Comparison of ENCODE assay signal across 1 cellular context in the genomic region with DNA sequence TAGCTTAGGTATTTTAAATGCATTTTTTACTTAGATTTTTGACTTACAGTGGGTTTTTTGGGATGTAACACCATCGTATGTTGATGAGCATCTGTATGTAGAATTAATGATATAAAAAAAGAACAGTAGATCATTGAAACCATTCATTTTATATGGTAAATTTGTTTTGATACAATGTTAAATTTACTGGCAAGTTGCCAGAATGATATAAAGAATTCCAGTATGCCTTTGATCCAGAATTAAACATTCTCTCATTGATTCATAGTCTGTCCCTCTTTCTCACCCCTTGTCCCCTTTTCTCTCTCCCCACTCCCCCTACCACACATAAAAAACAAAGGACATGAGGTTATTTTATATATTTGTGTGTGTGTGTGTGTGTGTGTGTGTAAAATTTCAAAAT.
TF ChIP-seq lines count a peak whose summit lies in the region.

No MANE protein-coding gene starts in this region.

TF ChIP-seq in GM23338, 12 proteins besides CTCF, POLR2A, EP300 and RAD21 (continued from another document):
- TF ChIP-seq POLR2AphosphoS5 (IDR thresholded peaks at IDR 0.05; ENCODE audit: low read depth) (no peak), ZNF114 (CRISPR knock-in tag; IDR thresholded peaks at IDR 0.05) (no peak), NANOG (IDR thresholded peaks at IDR 0.05; ENCODE audit: borderline replicate concordance) (no peak), EZH2 (IDR thresholded peaks at IDR 0.05; ENCODE audit: low read depth, unreplicated experiment) (no peak), STAT1 (IDR thresholded peaks at IDR 0.05; ENCODE audit: unreplicated experiment) (no peak), EZH2phosphoT487 (IDR thresholded peaks at IDR 0.05; ENCODE audit: unreplicated experiment) (no peak), JUNB (IDR thresholded peaks at IDR 0.05; ENCODE audit: unreplicated experiment) (no peak), ZNF331 (CRISPR knock-in tag; IDR thresholded peaks at IDR 0.05; ENCODE audit: low read depth) (no peak)
- TF ChIP-seq, protein P1, sequence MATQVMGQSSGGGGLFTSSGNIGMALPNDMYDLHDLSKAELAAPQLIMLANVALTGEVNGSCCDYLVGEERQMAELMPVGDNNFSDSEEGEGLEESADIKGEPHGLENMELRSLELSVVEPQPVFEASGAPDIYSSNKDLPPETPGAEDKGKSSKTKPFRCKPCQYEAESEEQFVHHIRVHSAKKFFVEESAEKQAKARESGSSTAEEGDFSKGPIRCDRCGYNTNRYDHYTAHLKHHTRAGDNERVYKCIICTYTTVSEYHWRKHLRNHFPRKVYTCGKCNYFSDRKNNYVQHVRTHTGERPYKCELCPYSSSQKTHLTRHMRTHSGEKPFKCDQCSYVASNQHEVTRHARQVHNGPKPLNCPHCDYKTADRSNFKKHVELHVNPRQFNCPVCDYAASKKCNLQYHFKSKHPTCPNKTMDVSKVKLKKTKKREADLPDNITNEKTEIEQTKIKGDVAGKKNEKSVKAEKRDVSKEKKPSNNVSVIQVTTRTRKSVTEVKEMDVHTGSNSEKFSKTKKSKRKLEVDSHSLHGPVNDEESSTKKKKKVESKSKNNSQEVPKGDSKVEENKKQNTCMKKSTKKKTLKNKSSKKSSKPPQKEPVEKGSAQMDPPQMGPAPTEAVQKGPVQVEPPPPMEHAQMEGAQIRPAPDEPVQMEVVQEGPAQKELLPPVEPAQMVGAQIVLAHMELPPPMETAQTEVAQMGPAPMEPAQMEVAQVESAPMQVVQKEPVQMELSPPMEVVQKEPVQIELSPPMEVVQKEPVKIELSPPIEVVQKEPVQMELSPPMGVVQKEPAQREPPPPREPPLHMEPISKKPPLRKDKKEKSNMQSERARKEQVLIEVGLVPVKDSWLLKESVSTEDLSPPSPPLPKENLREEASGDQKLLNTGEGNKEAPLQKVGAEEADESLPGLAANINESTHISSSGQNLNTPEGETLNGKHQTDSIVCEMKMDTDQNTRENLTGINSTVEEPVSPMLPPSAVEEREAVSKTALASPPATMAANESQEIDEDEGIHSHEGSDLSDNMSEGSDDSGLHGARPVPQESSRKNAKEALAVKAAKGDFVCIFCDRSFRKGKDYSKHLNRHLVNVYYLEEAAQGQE (IDR thresholded peaks at IDR 0.05; ENCODE audit: unreplicated experiment) = no peak
TF ChIP-seq in GM23338: peak in this region for 0.
